In genomic region chr2:9972621-9973445, GRCh38 we compare ENCODE assay signal across 15 cellular contexts. TPM values are rescaled to one million over a fixed set of nuclear protein-coding genes. Genes with fewer than 3 reads are reported as not detected.
DNase-seq lines count a peak whose midpoint lies in the region; ATAC-seq and TF ChIP-seq lines count a peak whose summit lies in the region.
"Had no signal": no experiment of that assay in that cellular context is flagged by ENCODE, and none has a peak within 500 bp of the region (broad histone marks: within the 10 kb centered on the region; RNA-seq: fewer than 3 reads in every experiment).

No MANE protein-coding gene starts in this region.

- no peak overlapping the region for H3K4me3 Mint-ChIP-seq in WTC11
- H3K4me3 Mint-ChIP-seq: activated CD4-positive, alpha-beta memory T cell treated with anti-CD3 and anti-CD28 coated beads for 36 hours; memory B cell had no signal

- CTCF ChIA-PET in WTC11 (lab: Charles Lee), result interaction anchor here (1.0 to 5.8 kb wide), 4 partner anchors 11 to 159 kb away, joined by 3 to 50 read pairs (median 8); no protein-coding TSS in a partner anchor

- no peaks in the 10 kb centered on the region for H3K36me3 Mint-ChIP-seq in WTC11
- H3K36me3 Mint-ChIP-seq: activated CD4-positive, alpha-beta memory T cell treated with anti-CD3 and anti-CD28 coated beads for 36 hours had no signal

- H3K27me3 Mint-ChIP-seq in WTC11 (ENCODE audit: low read depth), result no peaks in the 10 kb centered on the region

- ATAC-seq in WTC11 (no peak), sciatic nerve (peak; percentile 90), GM19328 (IDR thresholded peaks at IDR 0.05; ENCODE audit: unreplicated experiment) (no peak), GM18873 (IDR thresholded peaks at IDR 0.05; ENCODE audit: low FRiP score, unreplicated experiment) (no peak)
- ATAC-seq: gastrocnemius medialis, Right ventricle myocardium inferior had no signal

- TF ChIP-seq CTCF in WTC11 (IDR thresholded peaks at IDR 0.05) (no peak), fibroblast of the aortic adventitia (IDR thresholded peaks at IDR 0.05; ENCODE audit: insufficient read depth, low read length) (no peak)

- DNase-seq in H4 (ENCODE audit: low spot score), result peak; percentile 8
- no peak for DNase-seq in WTC11 (ENCODE audit: low spot score)
- peak; percentile 75 for DNase-seq in fibroblast of the aortic adventitia (ENCODE audit: low read depth)
- no peak for DNase-seq in sciatic nerve (ENCODE audit: low spot score)
- no peak for DNase-seq in HUDEP-2 (lab: John Stamatoyannopoulos, UW; ENCODE audit: unreplicated experiment in 76 of 76)
- no peak for DNase-seq in D341Med (ENCODE audit: low spot score)
- DNase-seq: activated CD4-positive, alpha-beta memory T cell treated with anti-CD3 and anti-CD28 coated beads for 36 hours; gastrocnemius medialis; H7; NCI-H2029; stimulated activated naive CD4-positive, alpha-beta T cell treated with Interleukin-2 at 50 U/mL for 16 hours had no signal

- intact Hi-C loops in sciatic nerve (cut with DNase I), result no loop called here

- peaks cover 5% of the 10 kb centered on the region; the same call in 1 of the 2 replicates for H3K4me1 Mint-ChIP-seq in WTC11

- POLR2A ChIA-PET in WTC11 (lab: Charles Lee), result no interaction called here

- no peak overlapping the region for H3K4me3 ChIP-seq in fibroblast of the aortic adventitia (ENCODE audit: low read depth, low read length)
- H3K4me3 ChIP-seq: gastrocnemius medialis had no signal

- peak overlapping the region; percentile 38 for H3K27ac Mint-ChIP-seq in WTC11
- H3K27ac Mint-ChIP-seq: activated CD4-positive, alpha-beta memory T cell treated with anti-CD3 and anti-CD28 coated beads for 36 hours; memory B cell had no signal

- H3K9me3 Mint-ChIP-seq in WTC11, result no peaks in the 10 kb centered on the region

TF ChIP-seq in WTC11, 78 proteins besides CTCF, POLR2A, EP300 and RAD21:
- TF ChIP-seq IRF1 (CRISPR knock-in tag; IDR thresholded peaks at IDR 0.05), result no peak
- no peak for TF ChIP-seq JAZF1 (CRISPR knock-in tag; IDR thresholded peaks at IDR 0.05)

RNA-seq across cellular contexts. Expression of gene GRHL1, which starts 21.3 kb away (rescaled TPM):
- total RNA-seq in H4 (2014; rRNA removed; shearing (Covaris generic)), result 0.25 TPM in 1 of 2 replicates, not detected in the other
- total RNA-seq in WTC11 (2021) (2.7 to 5.0 TPM (median 4.7 TPM) in 3 replicates), fibroblast of the aortic adventitia (ENCODE audit: low replicate concordance) (1.3 TPM in 1 of 2 replicates, not detected in the other), sciatic nerve (1.5 TPM)

Comparison
In these comparisons a context has a peak if more than half of its experiments do, and no peak if none do; other contexts are left out.
1. DNase-seq: peak in H4 (single experiment) and fibroblast of the aortic adventitia (single experiment); none in WTC11 (single experiment), sciatic nerve (single experiment), HUDEP-2 (0 of 76) and D341Med (single experiment).